8 cellular contexts compared by ENCODE assay signal in genomic region chr11:69131644-69132300, GRCh38. TPM values are rescaled to one million over a fixed set of nuclear protein-coding genes. Genes with fewer than 3 reads are reported as not detected.
DNase-seq lines count a peak whose midpoint lies in the region; ATAC-seq and TF ChIP-seq lines count a peak whose summit lies in the region.

No MANE protein-coding gene starts in this region.

- H3K4me3 ChIP-seq in Peyer's patch (no peak overlapping the region), neural cell (ENCODE audit: low read length) (no peak overlapping the region)

- no peaks in the 10 kb centered on the region for H4K20me1 ChIP-seq in neural cell (ENCODE audit: insufficient read depth)

- H3K4me2 ChIP-seq in neural cell (ENCODE audit: low read length) = no peak overlapping the region

- TF ChIP-seq RAD21 in neural cell (conservative IDR thresholded peaks at IDR 0.05) = peak; percentile 30

- no peaks in the 10 kb centered on the region for H3K79me2 ChIP-seq in neural cell (replicated peaks; ENCODE audit: insufficient read depth, low read length)

- TF ChIP-seq EP300 in neural cell (conservative IDR thresholded peaks at IDR 0.05; ENCODE audit: poor library complexity, severe bottlenecking) = no peak

- no peak overlapping the region for H3K9ac ChIP-seq in neural cell (ENCODE audit: low read length)

- no peaks in the 10 kb centered on the region for H3K27me3 ChIP-seq in Peyer's patch
- no peaks in the 10 kb centered on the region for H3K27me3 ChIP-seq in neural cell (ENCODE audit: insufficient read depth, low read depth, low read length)

- TF ChIP-seq POLR2A in Peyer's patch (IDR thresholded peaks at IDR 0.05) = no peak

- no peaks in the 10 kb centered on the region for H3K9me3 ChIP-seq in Peyer's patch
- H3K9me3 ChIP-seq in neural cell (ENCODE audit: low read length) = peaks cover 4% of the 10 kb centered on the region

- ATAC-seq in Right ventricle myocardium inferior (peak; percentile 72), GM21381 (IDR thresholded peaks at IDR 0.05; ENCODE audit: unreplicated experiment) (no peak), HG03439 (IDR thresholded peaks at IDR 0.05; ENCODE audit: unreplicated experiment) (no peak)

- no peak for DNase-seq in Right ventricle myocardium inferior (ENCODE audit: missing footprints)
- DNase-seq in cardiac septum (ENCODE audit: low spot score) = no peak
- DNase-seq in Peyer's patch = peak in 2 of 3 donors; percentile 83
- DNase-seq in fibroblast of gingiva (ENCODE audit: low read depth) = peak; percentile 45
- no peak for DNase-seq in MV-4-11 (lab: John Stamatoyannopoulos, UW)

- no peaks in the 10 kb centered on the region for H3K4me1 ChIP-seq in Peyer's patch

- H2AFZ ChIP-seq in neural cell (ENCODE audit: low read depth, low read length) = no peak overlapping the region

- no peaks in the 10 kb centered on the region for H3F3A ChIP-seq in neural cell (ENCODE audit: insufficient read depth, low read length, poor library complexity, severe bottlenecking)

- intact Hi-C loops in Right ventricle myocardium inferior (cut with DNase I) = loop anchor here (5.0 kb wide), 1 partner anchor 71 kb away; no protein-coding TSS in a partner anchor
- intact Hi-C loops in cardiac septum (cut with DNase I) = loop anchor here (10.0 kb wide), 1 partner anchor 293 kb away; no protein-coding TSS in a partner anchor

- no peaks in the 10 kb centered on the region for H3K36me3 ChIP-seq in Peyer's patch
- H3K36me3 ChIP-seq in neural cell (ENCODE audit: insufficient read depth, low read length) = no peaks in the 10 kb centered on the region

- TF ChIP-seq CTCF in Peyer's patch (IDR thresholded peaks at IDR 0.05) = peak in 5 of 6 experiments; percentile 10 to 91 (median 86)
- peak; percentile 28 for TF ChIP-seq CTCF in neural cell (IDR thresholded peaks at IDR 0.05; ENCODE audit: poor library complexity, severe bottlenecking)

- no peaks in the 10 kb centered on the region for H3K9me2 ChIP-seq in neural cell (ENCODE audit: insufficient read depth, low read length)

- H3K27ac ChIP-seq in Peyer's patch = no peak overlapping the region
- no peak overlapping the region for H3K27ac ChIP-seq in neural cell (ENCODE audit: low read length)

TF ChIP-seq in neural cell, 6 proteins besides CTCF, POLR2A, EP300 and RAD21:
- no peak for TF ChIP-seq REST (IDR thresholded peaks at IDR 0.05; ENCODE audit: borderline replicate concordance)
- TF ChIP-seq SMC3 (conservative IDR thresholded peaks at IDR 0.05; ENCODE audit: poor library complexity) = no peak
- no peak for TF ChIP-seq EZH2 (IDR thresholded peaks at IDR 0.05; ENCODE audit: borderline replicate concordance, insufficient read depth, low read length, poor library complexity, severe bottlenecking)
- no peak for TF ChIP-seq TAF1 (IDR thresholded peaks at IDR 0.05; ENCODE audit: low read depth)
- no peak for TF ChIP-seq POLR2AphosphoS5 (IDR thresholded peaks at IDR 0.05)
- no peak for TF ChIP-seq MXI1 (conservative IDR thresholded peaks at IDR 0.05; ENCODE audit: poor library complexity, severe bottlenecking)

RNA-seq across cellular contexts. Expression of gene SMIM38, which starts 24.0 kb away (rescaled TPM):
- total RNA-seq in Right ventricle myocardium inferior = 0.11 TPM
- 0.19 TPM for total RNA-seq in cardiac septum
- total RNA-seq in Peyer's patch = 1 to 10 TPM in 1 of 4 donors, under 1 TPM in 1, not detected in 2; 0.95 to 2.8 TPM
- polyA plus RNA-seq in neural cell = 1.9 TPM in 2 replicates
- polyA minus RNA-seq in neural cell = 1.3 and 1.5 TPM in 2 replicates

Comparison
In these comparisons a context has a peak if more than half of its experiments do, and no peak if none do; other contexts are left out.
1. DNase-seq: peak in Peyer's patch (2 of 3) and fibroblast of gingiva (single experiment); none in Right ventricle myocardium inferior (single experiment), cardiac septum (single experiment) and MV-4-11 (single experiment).